23 cellular contexts compared by ENCODE assay signal in genomic region chr5:77719666-77720363, GRCh38. TPM values are rescaled to one million over a fixed set of nuclear protein-coding genes. Genes with fewer than 3 reads are reported as not detected.
DNase-seq lines count a peak whose midpoint lies in the region; ATAC-seq and TF ChIP-seq lines count a peak whose summit lies in the region.
"Had no signal": no experiment of that assay in that cellular context is flagged by ENCODE, and none has a peak within 500 bp of the region (broad histone marks: within the 10 kb centered on the region; RNA-seq: fewer than 3 reads in every experiment).

No MANE protein-coding gene starts in this region.

- peaks cover 36% of the 10 kb centered on the region for H4K20me1 ChIP-seq in OCI-LY3 (ENCODE audit: insufficient read depth, low read length)

- H3K4me3 ChIP-seq in GM12865 (ENCODE audit: low read depth, low read length) (no peak overlapping the region), OCI-LY3 (ENCODE audit: low read length) (peak overlapping the region; percentile 65), esophagus squamous epithelium (no peak overlapping the region)
- H3K4me3 ChIP-seq: ascending aorta, psoas muscle, vagina had no signal

- H3K36me3 ChIP-seq in OCI-LY3 (replicated peaks; ENCODE audit: low read depth, low read length) (no peaks in the 10 kb centered on the region), esophagus squamous epithelium (no peaks in the 10 kb centered on the region)
- H3K36me3 ChIP-seq: ascending aorta, neutrophil, vagina had no signal

- H3K79me2 ChIP-seq in OCI-LY3 (ENCODE audit: low read length) = peaks cover 85% of the 10 kb centered on the region

- H3K9me3 ChIP-seq in CD4-positive, alpha-beta T cell (ENCODE audit: control insufficient read depth, low read length) = no peaks in the 10 kb centered on the region
- no peaks in the 10 kb centered on the region for H3K9me3 ChIP-seq in OCI-LY3 (ENCODE audit: insufficient read depth, low read length)
- no peaks in the 10 kb centered on the region for H3K9me3 ChIP-seq in esophagus squamous epithelium
- H3K9me3 ChIP-seq: ascending aorta, neutrophil, psoas muscle, vagina had no signal

- no peak overlapping the region for H3K4me3 Mint-ChIP-seq in CD4-positive, alpha-beta T cell
- peak overlapping the region; percentile 16 for H3K4me3 Mint-ChIP-seq in memory B cell
- H3K4me3 Mint-ChIP-seq: activated naive CD4-positive, alpha-beta T cell treated with anti-CD3 and anti-CD28 coated beads, Interleukin-2, amount 10 ng/mL, durations not matched to agents 7 days and 5 days; activated T-cell treated with anti-CD3 and anti-CD28 coated beads, Interleukin-2, amount 50 U/mL, for 4 hours; HFFc6 had no signal

- H3K36me3 Mint-ChIP-seq in CD4-positive, alpha-beta T cell (ENCODE audit: low read depth) = no peaks in the 10 kb centered on the region
- H3K36me3 Mint-ChIP-seq in memory B cell = no peaks in the 10 kb centered on the region

- no peaks in the 10 kb centered on the region for H3K9me3 Mint-ChIP-seq in CD4-positive, alpha-beta T cell
- no peaks in the 10 kb centered on the region for H3K9me3 Mint-ChIP-seq in memory B cell
- H3K9me3 Mint-ChIP-seq: activated naive CD4-positive, alpha-beta T cell treated with anti-CD3 and anti-CD28 coated beads, Interleukin-2, amount 10 ng/mL, durations not matched to agents 7 days and 5 days; activated T-cell treated with anti-CD3 and anti-CD28 coated beads, Interleukin-2, amount 50 U/mL, for 4 hours; HFFc6 had no signal

- no peaks in the 10 kb centered on the region for H3K27me3 Mint-ChIP-seq in CD4-positive, alpha-beta T cell
- H3K27me3 Mint-ChIP-seq in memory B cell = no peaks in the 10 kb centered on the region
- H3K27me3 Mint-ChIP-seq: activated naive CD4-positive, alpha-beta T cell treated with anti-CD3 and anti-CD28 coated beads, Interleukin-2, amount 10 ng/mL, durations not matched to agents 7 days and 5 days had no signal

- no peak for TF ChIP-seq POLR2A in esophagus squamous epithelium (IDR thresholded peaks at IDR 0.05)

- ATAC-seq in CD4-positive, alpha-beta T cell (ENCODE audit: poor library complexity) = no peak
- ATAC-seq in memory B cell (ENCODE audit: low read depth) (no peak), HG02938 (IDR thresholded peaks at IDR 0.05; ENCODE audit: unreplicated experiment) (no peak)
- ATAC-seq: left ventricle myocardium superior, psoas muscle had no signal

- intact Hi-C loops in CD4-positive, alpha-beta T cell (cut with DNase I, micrococcal nuclease) = no loop called here
- intact Hi-C loops in esophagus squamous epithelium (cut with DNase I) = no loop called here

- CTCF ChIA-PET in CD4-positive, alpha-beta T cell (lab: Charles Lee) = interaction anchor here (0.6 kb wide), 1 partner anchor 297 kb away, joined by 3 read pairs; no protein-coding TSS in a partner anchor

- H3K27ac Mint-ChIP-seq in CD4-positive, alpha-beta T cell = peak overlapping the region; percentile 18
- peak overlapping the region; percentile 73 for H3K27ac Mint-ChIP-seq in memory B cell
- H3K27ac Mint-ChIP-seq: HFFc6 had no signal

- H3K4me1 ChIP-seq in OCI-LY3 (ENCODE audit: low read length) (peaks cover 19% of the 10 kb centered on the region), esophagus squamous epithelium (no peaks in the 10 kb centered on the region)
- H3K4me1 ChIP-seq: vagina had no signal

- H2AFZ ChIP-seq in OCI-LY3 (ENCODE audit: low read depth, low read length) = no peak overlapping the region

- no peaks in the 10 kb centered on the region for H3K27me3 ChIP-seq in CD4-positive, alpha-beta T cell (ENCODE audit: control insufficient read depth, insufficient read depth, low read length)
- H3K27me3 ChIP-seq in OCI-LY3 (ENCODE audit: low read depth, low read length) = no peaks in the 10 kb centered on the region
- H3K27me3 ChIP-seq in esophagus squamous epithelium = no peaks in the 10 kb centered on the region
- H3K27me3 ChIP-seq: ascending aorta, neutrophil, vagina had no signal

- POLR2A ChIA-PET in CD4-positive, alpha-beta T cell (lab: Charles Lee) = no interaction called here

- peak overlapping the region; percentile 81 for H3K4me2 ChIP-seq in OCI-LY3 (ENCODE audit: low read length)

- peak overlapping the region; percentile 22 for H3K9ac ChIP-seq in OCI-LY3 (ENCODE audit: low read length)

- peaks cover 52% of the 10 kb centered on the region for H3K4me1 Mint-ChIP-seq in CD4-positive, alpha-beta T cell (ENCODE audit: low read depth)
- H3K4me1 Mint-ChIP-seq in memory B cell = peaks cover 15% of the 10 kb centered on the region

- DNase-seq in CD4-positive, alpha-beta T cell = no peak
- DNase-seq in GM12865 (ENCODE audit: low read depth) = peak; percentile 11
- DNase-seq in memory B cell (ENCODE audit: low spot score in 2 of 2) = no peak
- DNase-seq in esophagus squamous epithelium (lab: John Stamatoyannopoulos, UW) = no peak
- DNase-seq in GM19238 (ENCODE audit: insufficient read length, low spot score) = no peak
- DNase-seq: activated naive CD4-positive, alpha-beta T cell treated with anti-CD3 and anti-CD28 coated beads, Interleukin-2, amount 10 ng/mL, durations not matched to agents 7 days and 5 days; activated T-cell treated with anti-CD3 and anti-CD28 coated beads, Interleukin-2, amount 50 U/mL, for 4 hours; cerebellar nuclear complex; erythroblast; foreskin melanocyte; GF-D8; HFFc6; hippocampal formation; left ventricle myocardium superior; NCI-H187; NCI-H446 treated with DMSO at 0.1 percent for 48 hours; psoas muscle had no signal

- 85 to 89% methylated on average over 3 of the region's 3 CpGs for WGBS in esophagus squamous epithelium, 2 donors

- no peak for TF ChIP-seq CTCF in CD4-positive, alpha-beta T cell (IDR thresholded peaks at IDR 0.05)
- no peak for TF ChIP-seq CTCF in GM12865 (IDR thresholded peaks at IDR 0.05; ENCODE audit: insufficient read depth, low read depth, low read length, missing control alignments)
- no peak for TF ChIP-seq CTCF in OCI-LY3 (IDR thresholded peaks at IDR 0.05; ENCODE audit: low read depth, low read length)
- TF ChIP-seq CTCF in esophagus squamous epithelium (IDR thresholded peaks at IDR 0.05) = no peak

- no peak overlapping the region for H3K27ac ChIP-seq in CD4-positive, alpha-beta T cell (ENCODE audit: low read depth, low read length)
- H3K27ac ChIP-seq in OCI-LY3 (ENCODE audit: low read length) = peak overlapping the region; percentile 70
- H3K27ac ChIP-seq in esophagus squamous epithelium = no peak overlapping the region
- H3K27ac ChIP-seq: ascending aorta, neutrophil, psoas muscle, vagina, VCaP had no signal

RNA-seq across cellular contexts. Expression of gene TBCA, which starts 56.3 kb away (rescaled TPM):
- total RNA-seq in CD4-positive, alpha-beta T cell = 10 to 100 TPM; 72.0 to 72.9 TPM
- total RNA-seq in esophagus squamous epithelium = 100 to 1,000 TPM; 141 to 174 (median 150) TPM
